26 cellular contexts compared by ENCODE assay signal in the genomic region with DNA sequence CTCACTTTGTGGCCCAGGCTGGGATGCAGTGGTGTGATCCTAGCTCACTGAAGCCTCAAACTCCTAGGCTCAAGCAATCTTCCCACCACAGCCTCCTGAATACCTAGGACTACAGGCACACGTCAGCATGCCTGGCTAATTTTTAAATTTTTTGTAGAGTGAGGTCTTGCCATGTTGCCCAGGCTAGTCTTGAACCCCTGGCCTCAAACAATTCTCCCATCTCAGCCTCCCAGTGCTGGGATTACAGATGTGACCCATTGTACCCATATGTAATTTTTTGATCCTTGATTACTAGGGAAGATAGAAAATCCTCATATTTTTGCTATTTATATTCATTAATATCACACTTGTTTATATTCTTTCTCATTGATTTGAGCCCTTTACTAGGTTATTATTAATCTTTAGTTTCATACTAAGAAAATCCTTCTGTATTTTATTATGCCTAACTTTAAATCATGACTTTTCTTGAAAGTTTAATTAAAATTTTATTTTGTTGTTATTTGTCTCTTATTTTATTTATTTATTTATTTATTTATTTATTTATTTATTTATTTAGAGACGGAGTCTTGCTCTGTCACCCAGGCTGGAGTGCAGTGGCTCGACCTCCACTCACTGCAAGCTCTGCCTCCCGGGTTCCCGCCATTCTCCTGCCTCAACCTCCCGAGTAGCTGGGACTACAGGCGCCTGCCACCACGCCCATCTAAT.
"Had no signal": no experiment of that assay in that cellular context is flagged by ENCODE, and none has a peak within 500 bp of the region (broad histone marks: within the 10 kb centered on the region; RNA-seq: fewer than 3 reads in every experiment).

No MANE protein-coding gene starts in this region.

- DNase-seq: activated B cell treated with CpG ODN at 0.5 μM for 24 hours; activated CD4-positive, alpha-beta T cell treated with anti-CD3 and anti-CD28 coated beads for 48 hours; activated CD4-positive, alpha-beta T cell treated with anti-CD3 and anti-CD28 coated beads, Interleukin-2, amount 50 U/mL, for 1 hour; activated CD4-positive, alpha-beta T cell treated with anti-CD3 and anti-CD28 coated beads, Interleukin-2, amount 50 U/mL, for 48 hours; activated CD8-positive, alpha-beta memory T cell treated with anti-CD3 and anti-CD28 coated beads for 24 hours; activated CD8-positive, alpha-beta T cell treated with anti-CD3 and anti-CD28 coated beads for 36 hours; activated effector memory CD4-positive, alpha-beta T cell treated with Interleukin-2 at 50 U/mL for 16 hours; activated gamma-delta T cell treated with Interleukin-2 at 50 U/mL for 16 hours; activated naive CD4-positive, alpha-beta T cell treated with anti-CD3 and anti-CD28 coated beads, Interleukin-2, amount 50 U/mL, for 16 hours; activated naive CD4-positive, alpha-beta T cell treated with Interleukin-2 at 50 U/mL for 16 hours; activated T-cell treated with anti-CD3 and anti-CD28 coated beads, Interleukin-2, amount 50 U/mL, for 4 hours; amniotic stem cell; anterior cingulate cortex; brain microvascular endothelial cell; cortex of kidney; dermis blood vessel endothelial cell; effector CD4-positive, alpha-beta T cell; effector memory CD8-positive, alpha-beta T cell; erythroblast; esophagus squamous epithelium; foreskin melanocyte; head of caudate nucleus; T-helper 2 cell had no signal

- H3K4me3 ChIP-seq: esophagus squamous epithelium had no signal

- ATAC-seq: activated CD4-positive, CD25-positive, alpha-beta regulatory T cell treated with anti-CD3 and anti-CD28 coated beads, Interleukin-2, amount 50 U/mL, for 24 hours; activated CD8-positive, alpha-beta T cell treated with anti-CD3 and anti-CD28 coated beads for 36 hours; activated T-cell treated with anti-CD3 and anti-CD28 coated beads, Interleukin-2, amount 50 U/mL, for 4 hours; activated T-helper 17 cell treated with anti-CD3 and anti-CD28 coated beads, Interleukin-2, amount 50 U/mL, for 72 hours; effector memory CD8-positive, alpha-beta T cell had no signal

- H3K9me3 Mint-ChIP-seq: activated CD8-positive, alpha-beta T cell treated with anti-CD3 and anti-CD28 coated beads for 36 hours; activated T-helper 17 cell treated with anti-CD3 and anti-CD28 coated beads, Interleukin-2, amount 50 U/mL, for 72 hours; effector memory CD8-positive, alpha-beta T cell had no signal

- H3K27me3 Mint-ChIP-seq: activated B cell treated with CpG ODN at 0.5 μM for 24 hours; activated CD8-positive, alpha-beta T cell treated with anti-CD3 and anti-CD28 coated beads for 36 hours; activated naive CD8-positive, alpha-beta T cell; activated T-helper 17 cell treated with anti-CD3 and anti-CD28 coated beads, Interleukin-2, amount 50 U/mL, for 72 hours; effector memory CD8-positive, alpha-beta T cell had no signal

- H3K4me1 Mint-ChIP-seq: activated T-helper 17 cell treated with anti-CD3 and anti-CD28 coated beads, Interleukin-2, amount 50 U/mL, for 72 hours had no signal

- H3K27ac ChIP-seq: brain microvascular endothelial cell, esophagus squamous epithelium had no signal

- H3K36me3 ChIP-seq: brain microvascular endothelial cell, esophagus squamous epithelium had no signal

- H3K27me3 ChIP-seq: brain microvascular endothelial cell, esophagus squamous epithelium had no signal

- H3K27ac Mint-ChIP-seq: activated B cell treated with CpG ODN at 0.5 μM for 24 hours; activated CD8-positive, alpha-beta T cell treated with anti-CD3 and anti-CD28 coated beads for 36 hours; activated naive CD8-positive, alpha-beta T cell; activated T-helper 17 cell treated with anti-CD3 and anti-CD28 coated beads, Interleukin-2, amount 50 U/mL, for 72 hours; effector memory CD8-positive, alpha-beta T cell had no signal

- H3K4me3 Mint-ChIP-seq: activated B cell treated with CpG ODN at 0.5 μM for 24 hours; activated CD8-positive, alpha-beta T cell treated with anti-CD3 and anti-CD28 coated beads for 36 hours; activated naive CD8-positive, alpha-beta T cell; activated T-cell treated with anti-CD3 and anti-CD28 coated beads, Interleukin-2, amount 50 U/mL, for 4 hours; activated T-helper 17 cell treated with anti-CD3 and anti-CD28 coated beads, Interleukin-2, amount 50 U/mL, for 72 hours; effector memory CD8-positive, alpha-beta T cell had no signal

- H3K4me1 ChIP-seq: esophagus squamous epithelium had no signal
